ENCODE assay signal across 8 cellular contexts in genomic region chr10:74058658-74059057, GRCh38.
DNase-seq lines count a peak whose midpoint lies in the region; ATAC-seq and TF ChIP-seq lines count a peak whose summit lies in the region.

No MANE protein-coding gene starts in this region.

- intact Hi-C loops in dorsolateral prefrontal cortex (cut with DNase I) = no loop called here

- DNase-seq in ACHN (peak; percentile 45), GF-D8 (lab: John Stamatoyannopoulos, UW) (peak; percentile 5), NOMO-1 treated with dmso at 0.1 percent for 144 hours (lab: John Stamatoyannopoulos, UW; ENCODE audit: unreplicated experiment) (peak; percentile 22), fibroblast of villous mesenchyme (ENCODE audit: low read depth) (no peak), dorsolateral prefrontal cortex (no peak), RKO (ENCODE audit: low spot score) (no peak)

- in situ Hi-C loops in ACHN (cut with HindIII; ENCODE audit: low pct_ligation_motif_present, low pct_unique_long_range_greater_than_20kb, low sequenced_read_pairs) = no loop called here

- ATAC-seq in GM21786 (IDR thresholded peaks at IDR 0.05; ENCODE audit: unreplicated experiment) (no peak), HG02840 (IDR thresholded peaks at IDR 0.05; ENCODE audit: low FRiP score, unreplicated experiment) (no peak)

- no peaks in the 10 kb centered on the region for H3K27me3 ChIP-seq in dorsolateral prefrontal cortex

- TF ChIP-seq CTCF in fibroblast of villous mesenchyme (IDR thresholded peaks at IDR 0.05; ENCODE audit: insufficient read depth, low read depth, low read length) (peak; percentile 4), dorsolateral prefrontal cortex (IDR thresholded peaks at IDR 0.05 in 54 of 56, conservative IDR thresholded peaks at IDR 0.05 in 2 of 56; ENCODE audit: low read depth in 1 of 56, partially characterized antibody in 56 of 56) (no peak)

- H3K27ac ChIP-seq in dorsolateral prefrontal cortex = no peak overlapping the region

- H3K4me3 ChIP-seq in fibroblast of villous mesenchyme (ENCODE audit: low read depth, low read length) (no peak overlapping the region), dorsolateral prefrontal cortex (no peak overlapping the region)

Comparison
In these comparisons a context has a peak if more than half of its experiments do, and no peak if none do; other contexts are left out.
1. DNase-seq: peak in ACHN (single experiment), GF-D8 (single experiment) and NOMO-1 treated with dmso at 0.1 percent for 144 hours (single experiment); none in fibroblast of villous mesenchyme (single experiment), dorsolateral prefrontal cortex (0 of 10) and RKO (single experiment).